7 cellular contexts compared by ENCODE assay signal in the genomic region with DNA sequence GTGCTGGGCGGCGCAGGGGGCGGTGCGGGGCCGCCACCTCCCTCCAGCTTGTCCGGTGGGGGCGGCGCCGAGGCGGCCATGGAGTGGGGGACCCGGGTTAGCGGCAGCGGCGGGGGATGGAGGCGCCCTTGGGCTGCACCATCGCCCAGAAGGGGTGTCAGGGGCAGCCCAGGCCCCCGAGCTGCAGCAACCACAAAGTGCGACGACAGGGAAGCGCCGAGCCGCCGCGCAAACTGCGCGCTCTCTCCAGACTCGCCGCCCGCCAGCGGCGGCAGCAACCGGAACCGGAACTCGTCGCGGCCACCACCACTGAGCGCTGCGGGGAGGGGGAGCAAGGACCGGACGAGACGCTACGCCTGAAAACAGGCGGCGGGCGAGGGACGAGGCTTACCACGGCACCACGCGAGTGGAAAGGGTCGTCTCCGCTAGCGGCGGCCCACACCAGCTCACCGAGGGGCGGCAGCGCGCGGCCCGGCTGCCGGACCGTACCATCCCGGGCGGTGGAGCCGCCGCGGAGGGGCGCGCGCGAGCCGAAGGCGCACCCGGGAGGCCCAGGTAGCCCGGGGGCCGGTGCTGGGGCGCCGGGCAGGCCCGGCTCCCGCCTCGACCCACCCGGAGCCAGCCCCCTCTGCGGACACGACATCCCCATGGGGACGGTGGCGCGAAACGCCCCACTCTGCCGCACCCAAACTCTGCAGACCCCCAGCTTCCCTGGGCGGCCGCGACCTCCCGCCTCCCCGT. TPM values are rescaled to one million over a fixed set of nuclear protein-coding genes. Genes with fewer than 3 reads are reported as not detected.
A peak's percentile ranks its signal among the peaks of the same experiment; 100 is the strongest.
DNase-seq lines count a peak whose midpoint lies in the region; ATAC-seq and TF ChIP-seq lines count a peak whose summit lies in the region.

A gene with protein sequence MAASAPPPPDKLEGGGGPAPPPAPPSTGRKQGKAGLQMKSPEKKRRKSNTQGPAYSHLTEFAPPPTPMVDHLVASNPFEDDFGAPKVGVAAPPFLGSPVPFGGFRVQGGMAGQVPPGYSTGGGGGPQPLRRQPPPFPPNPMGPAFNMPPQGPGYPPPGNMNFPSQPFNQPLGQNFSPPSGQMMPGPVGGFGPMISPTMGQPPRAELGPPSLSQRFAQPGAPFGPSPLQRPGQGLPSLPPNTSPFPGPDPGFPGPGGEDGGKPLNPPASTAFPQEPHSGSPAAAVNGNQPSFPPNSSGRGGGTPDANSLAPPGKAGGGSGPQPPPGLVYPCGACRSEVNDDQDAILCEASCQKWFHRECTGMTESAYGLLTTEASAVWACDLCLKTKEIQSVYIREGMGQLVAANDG (minus strand): TSS at position 286 of the 741 bp plus-strand sequence. CDS start 206 bp downstream, at position 80.

- H3K27ac ChIP-seq in sigmoid colon: peak within 1 kb of the TSS; percentile 94 to 99 (median 96)

- in situ Hi-C loops in astrocyte of the spinal cord (cut with HindIII; ENCODE audit: low sequenced_read_pairs): no loop called here

- peaks cover 21 to 56% (median 42%) of the 10 kb centered on the region in 4 donors for H3K36me3 ChIP-seq in sigmoid colon

- no peaks in the 10 kb centered on the region for H3K9me3 ChIP-seq in sigmoid colon

- DNase-seq in NCI-H1694 (lab: John Stamatoyannopoulos, UW): peak; percentile 57
- DNase-seq in T1000 (lab: John Stamatoyannopoulos, UW): peak; percentile 64
- DNase-seq in astrocyte of the spinal cord (ENCODE audit: low read depth, low spot score): peak; percentile 83
- DNase-seq in hypothalamus (lab: John Stamatoyannopoulos, UW): peak; percentile 29 to 96 (median 72)
- DNase-seq in sigmoid colon: peak; percentile 88

- no peaks in the 10 kb centered on the region for H3K27me3 ChIP-seq in sigmoid colon

- intact Hi-C loops in sigmoid colon (cut with DNase I): loop anchor here (1.0 to 5.0 kb wide), 2 partner anchors 36 to 56 kb away; no protein-coding TSS in a partner anchor

- TF ChIP-seq CTCF in astrocyte of the spinal cord (IDR thresholded peaks at IDR 0.05; ENCODE audit: low read depth, low read length): peak; percentile 34
- peak in 2 of 4 experiments; percentile 42 to 60 for TF ChIP-seq CTCF in sigmoid colon (IDR thresholded peaks at IDR 0.05)

- TF ChIP-seq POLR2A in sigmoid colon (IDR thresholded peaks at IDR 0.05): peak; percentile 59 to 87

- H3K4me3 ChIP-seq in astrocyte of the spinal cord (ENCODE audit: low read depth, low read length) (peak within 1 kb of the TSS; percentile 59), sigmoid colon (peak within 1 kb of the TSS; percentile 69 to 98 (median 92))

- peaks cover 0 to 44% (median 38%) of the 10 kb centered on the region in 4 donors for H3K4me1 ChIP-seq in sigmoid colon

- TF ChIP-seq EP300 in sigmoid colon (IDR thresholded peaks at IDR 0.05): no peak

- 0% methylated on average over 93 of the region's 93 CpGs for WGBS in sigmoid colon, 2 donors

- ATAC-seq in GM18498 (IDR thresholded peaks at IDR 0.05; ENCODE audit: unreplicated experiment) (peak; percentile 78), HG02763 (IDR thresholded peaks at IDR 0.05; ENCODE audit: unreplicated experiment) (peak; percentile 78)

RNA-seq across cellular contexts. Expression of the gene that starts here (rescaled TPM):
- 10 to 100 TPM; 15.0 to 23.3 (median 16.6) TPM for total RNA-seq in sigmoid colon
- polyA plus RNA-seq in sigmoid colon: 10 to 100 TPM; 13.6 to 26.9 (median 16.8) TPM

Comparison
In these comparisons a context has a peak if more than half of its experiments do, and no peak if none do; other contexts are left out.
1. Peak in every context shown above with its lines: DNase-seq, ATAC-seq, H3K4me3 ChIP-seq and H3K27ac ChIP-seq.